2 cellular contexts compared by ENCODE assay signal in the genomic region with DNA sequence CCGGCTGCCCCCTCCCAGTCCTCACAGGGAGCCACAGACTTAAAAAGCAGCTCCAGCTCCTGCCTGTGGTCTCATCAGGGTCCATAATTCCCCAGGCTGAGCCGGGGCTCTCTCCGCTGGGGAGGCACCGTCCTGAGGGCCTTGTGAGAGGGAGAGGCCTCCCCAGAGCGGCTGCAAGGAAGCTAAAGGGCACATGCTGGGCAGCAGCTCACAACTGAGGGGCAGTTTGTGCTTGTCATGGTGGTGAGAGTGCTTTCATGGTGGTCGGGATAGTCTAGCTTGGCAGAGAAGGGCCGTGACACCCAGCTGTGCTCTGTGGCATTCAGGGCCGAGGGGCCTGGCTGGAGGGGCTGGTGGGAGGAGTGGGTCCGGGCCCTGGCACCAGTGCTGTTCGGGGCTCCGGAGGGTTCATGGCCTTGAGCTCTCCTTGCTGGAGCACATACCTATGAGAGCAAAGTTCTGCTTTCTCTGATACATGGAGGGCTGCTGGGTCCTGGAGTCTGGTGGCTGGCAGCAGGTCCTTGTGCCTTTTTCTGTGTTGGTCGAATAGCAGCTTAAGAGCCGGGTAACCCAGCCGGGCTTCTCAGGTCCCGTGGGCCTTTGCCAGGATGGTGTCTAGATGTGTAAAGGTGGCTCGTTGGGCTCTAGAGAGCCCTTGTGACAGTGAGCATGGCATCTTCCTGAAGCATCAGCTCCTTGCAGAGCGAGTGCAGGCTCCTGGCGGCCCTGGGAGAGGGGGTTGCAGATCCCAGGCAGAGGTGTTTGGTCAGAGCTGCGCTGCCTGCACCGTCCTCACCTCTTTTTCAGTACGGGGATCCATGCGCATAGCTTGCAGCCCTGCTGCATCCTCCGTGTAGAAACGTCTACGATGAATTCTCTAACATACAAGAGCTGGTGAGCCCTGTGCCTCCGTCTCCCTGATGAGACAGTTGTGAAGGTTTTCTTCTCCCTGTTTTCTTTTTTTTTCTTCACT.
TF ChIP-seq lines count a peak whose summit lies in the region.

No MANE protein-coding gene starts in this region.

TF ChIP-seq in GM23338, 12 proteins besides CTCF, POLR2A, EP300 and RAD21:
- no peak for TF ChIP-seq POLR2AphosphoS5 (IDR thresholded peaks at IDR 0.05; ENCODE audit: low read depth)
- no peak for TF ChIP-seq ZNF331 (CRISPR knock-in tag; IDR thresholded peaks at IDR 0.05; ENCODE audit: low read depth)
- no peak for TF ChIP-seq ZNF114 (CRISPR knock-in tag; IDR thresholded peaks at IDR 0.05)
- no peak for TF ChIP-seq EZH2phosphoT487 (IDR thresholded peaks at IDR 0.05; ENCODE audit: unreplicated experiment)
- TF ChIP-seq EZH2 (IDR thresholded peaks at IDR 0.05; ENCODE audit: low read depth, unreplicated experiment): no peak
- TF ChIP-seq, protein P1, sequence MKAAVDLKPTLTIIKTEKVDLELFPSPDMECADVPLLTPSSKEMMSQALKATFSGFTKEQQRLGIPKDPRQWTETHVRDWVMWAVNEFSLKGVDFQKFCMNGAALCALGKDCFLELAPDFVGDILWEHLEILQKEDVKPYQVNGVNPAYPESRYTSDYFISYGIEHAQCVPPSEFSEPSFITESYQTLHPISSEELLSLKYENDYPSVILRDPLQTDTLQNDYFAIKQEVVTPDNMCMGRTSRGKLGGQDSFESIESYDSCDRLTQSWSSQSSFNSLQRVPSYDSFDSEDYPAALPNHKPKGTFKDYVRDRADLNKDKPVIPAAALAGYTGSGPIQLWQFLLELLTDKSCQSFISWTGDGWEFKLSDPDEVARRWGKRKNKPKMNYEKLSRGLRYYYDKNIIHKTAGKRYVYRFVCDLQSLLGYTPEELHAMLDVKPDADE (IDR thresholded peaks at IDR 0.05): no peak
- TF ChIP-seq, protein P2, sequence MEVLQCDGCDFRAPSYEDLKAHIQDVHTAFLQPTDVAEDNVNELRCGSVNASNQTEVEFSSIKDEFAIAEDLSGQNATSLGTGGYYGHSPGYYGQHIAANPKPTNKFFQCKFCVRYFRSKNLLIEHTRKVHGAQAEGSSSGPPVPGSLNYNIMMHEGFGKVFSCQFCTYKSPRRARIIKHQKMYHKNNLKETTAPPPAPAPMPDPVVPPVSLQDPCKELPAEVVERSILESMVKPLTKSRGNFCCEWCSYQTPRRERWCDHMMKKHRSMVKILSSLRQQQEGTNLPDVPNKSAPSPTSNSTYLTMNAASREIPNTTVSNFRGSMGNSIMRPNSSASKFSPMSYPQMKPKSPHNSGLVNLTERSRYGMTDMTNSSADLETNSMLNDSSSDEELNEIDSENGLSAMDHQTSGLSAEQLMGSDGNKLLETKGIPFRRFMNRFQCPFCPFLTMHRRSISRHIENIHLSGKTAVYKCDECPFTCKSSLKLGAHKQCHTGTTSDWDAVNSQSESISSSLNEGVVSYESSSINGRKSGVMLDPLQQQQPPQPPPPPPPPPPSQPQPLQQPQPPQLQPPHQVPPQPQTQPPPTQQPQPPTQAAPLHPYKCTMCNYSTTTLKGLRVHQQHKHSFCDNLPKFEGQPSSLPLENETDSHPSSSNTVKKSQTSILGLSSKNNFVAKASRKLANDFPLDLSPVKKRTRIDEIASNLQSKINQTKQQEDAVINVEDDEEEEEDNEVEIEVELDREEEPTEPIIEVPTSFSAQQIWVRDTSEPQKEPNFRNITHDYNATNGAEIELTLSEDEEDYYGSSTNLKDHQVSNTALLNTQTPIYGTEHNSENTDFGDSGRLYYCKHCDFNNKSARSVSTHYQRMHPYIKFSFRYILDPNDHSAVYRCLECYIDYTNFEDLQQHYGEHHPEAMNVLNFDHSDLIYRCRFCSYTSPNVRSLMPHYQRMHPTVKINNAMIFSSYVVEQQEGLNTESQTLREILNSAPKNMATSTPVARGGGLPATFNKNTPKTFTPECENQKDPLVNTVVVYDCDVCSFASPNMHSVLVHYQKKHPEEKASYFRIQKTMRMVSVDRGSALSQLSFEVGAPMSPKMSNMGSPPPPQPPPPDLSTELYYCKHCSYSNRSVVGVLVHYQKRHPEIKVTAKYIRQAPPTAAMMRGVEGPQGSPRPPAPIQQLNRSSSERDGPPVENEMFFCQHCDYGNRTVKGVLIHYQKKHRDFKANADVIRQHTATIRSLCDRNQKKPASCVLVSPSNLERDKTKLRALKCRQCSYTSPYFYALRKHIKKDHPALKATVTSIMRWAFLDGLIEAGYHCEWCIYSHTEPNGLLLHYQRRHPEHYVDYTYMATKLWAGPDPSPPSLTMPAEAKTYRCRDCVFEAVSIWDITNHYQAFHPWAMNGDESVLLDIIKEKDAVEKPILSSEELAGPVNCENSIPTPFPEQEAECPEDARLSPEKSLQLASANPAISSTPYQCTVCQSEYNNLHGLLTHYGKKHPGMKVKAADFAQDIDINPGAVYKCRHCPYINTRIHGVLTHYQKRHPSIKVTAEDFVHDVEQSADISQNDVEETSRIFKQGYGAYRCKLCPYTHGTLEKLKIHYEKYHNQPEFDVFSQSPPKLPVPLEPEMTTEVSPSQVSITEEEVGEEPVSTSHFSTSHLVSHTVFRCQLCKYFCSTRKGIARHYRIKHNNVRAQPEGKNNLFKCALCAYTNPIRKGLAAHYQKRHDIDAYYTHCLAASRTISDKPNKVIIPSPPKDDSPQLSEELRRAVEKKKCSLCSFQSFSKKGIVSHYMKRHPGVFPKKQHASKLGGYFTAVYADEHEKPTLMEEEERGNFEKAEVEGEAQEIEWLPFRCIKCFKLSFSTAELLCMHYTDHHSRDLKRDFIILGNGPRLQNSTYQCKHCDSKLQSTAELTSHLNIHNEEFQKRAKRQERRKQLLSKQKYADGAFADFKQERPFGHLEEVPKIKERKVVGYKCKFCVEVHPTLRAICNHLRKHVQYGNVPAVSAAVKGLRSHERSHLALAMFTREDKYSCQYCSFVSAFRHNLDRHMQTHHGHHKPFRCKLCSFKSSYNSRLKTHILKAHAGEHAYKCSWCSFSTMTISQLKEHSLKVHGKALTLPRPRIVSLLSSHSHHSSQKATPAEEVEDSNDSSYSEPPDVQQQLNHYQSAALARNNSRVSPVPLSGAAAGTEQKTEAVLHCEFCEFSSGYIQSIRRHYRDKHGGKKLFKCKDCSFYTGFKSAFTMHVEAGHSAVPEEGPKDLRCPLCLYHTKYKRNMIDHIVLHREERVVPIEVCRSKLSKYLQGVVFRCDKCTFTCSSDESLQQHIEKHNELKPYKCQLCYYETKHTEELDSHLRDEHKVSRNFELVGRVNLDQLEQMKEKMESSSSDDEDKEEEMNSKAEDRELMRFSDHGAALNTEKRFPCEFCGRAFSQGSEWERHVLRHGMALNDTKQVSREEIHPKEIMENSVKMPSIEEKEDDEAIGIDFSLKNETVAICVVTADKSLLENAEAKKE (CRISPR knock-in tag; IDR thresholded peaks at IDR 0.05): no peak

TF ChIP-seq in K562, 482 proteins besides CTCF, POLR2A, EP300 and RAD21:
- no peak for TF ChIP-seq ZNF699 (CRISPR knock-in tag; IDR thresholded peaks at IDR 0.05; ENCODE audit: insufficient replicate concordance)
- no peak for TF ChIP-seq GABPB1 (CRISPR knock-in tag; IDR thresholded peaks at IDR 0.05)
- TF ChIP-seq ZC3H4 (CRISPR knock-in tag; IDR thresholded peaks at IDR 0.05; ENCODE audit: borderline replicate concordance): no peak
- TF ChIP-seq ZNF707 (CRISPR knock-in tag; conservative IDR thresholded peaks at IDR 0.05): no peak
- no peak for TF ChIP-seq DDX20 (tag; IDR thresholded peaks at IDR 0.05; ENCODE audit: low read depth)
- TF ChIP-seq CBFA2T2 (conservative IDR thresholded peaks at IDR 0.05): no peak
- no peak for TF ChIP-seq ZNF668 (CRISPR knock-in tag; IDR thresholded peaks at IDR 0.05)
- no peak for TF ChIP-seq FOSL1 (tag; conservative IDR thresholded peaks at IDR 0.05)
- no peak for TF ChIP-seq ZNF644 (tag; IDR thresholded peaks at IDR 0.05; ENCODE audit: low read depth)
- TF ChIP-seq SMARCA4 (IDR thresholded peaks at IDR 0.05): no peak
- TF ChIP-seq, protein P3, sequence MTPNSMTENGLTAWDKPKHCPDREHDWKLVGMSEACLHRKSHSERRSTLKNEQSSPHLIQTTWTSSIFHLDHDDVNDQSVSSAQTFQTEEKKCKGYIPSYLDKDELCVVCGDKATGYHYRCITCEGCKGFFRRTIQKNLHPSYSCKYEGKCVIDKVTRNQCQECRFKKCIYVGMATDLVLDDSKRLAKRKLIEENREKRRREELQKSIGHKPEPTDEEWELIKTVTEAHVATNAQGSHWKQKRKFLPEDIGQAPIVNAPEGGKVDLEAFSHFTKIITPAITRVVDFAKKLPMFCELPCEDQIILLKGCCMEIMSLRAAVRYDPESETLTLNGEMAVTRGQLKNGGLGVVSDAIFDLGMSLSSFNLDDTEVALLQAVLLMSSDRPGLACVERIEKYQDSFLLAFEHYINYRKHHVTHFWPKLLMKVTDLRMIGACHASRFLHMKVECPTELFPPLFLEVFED (CRISPR knock-in tag; conservative IDR thresholded peaks at IDR 0.05): no peak
- TF ChIP-seq, protein P4, sequence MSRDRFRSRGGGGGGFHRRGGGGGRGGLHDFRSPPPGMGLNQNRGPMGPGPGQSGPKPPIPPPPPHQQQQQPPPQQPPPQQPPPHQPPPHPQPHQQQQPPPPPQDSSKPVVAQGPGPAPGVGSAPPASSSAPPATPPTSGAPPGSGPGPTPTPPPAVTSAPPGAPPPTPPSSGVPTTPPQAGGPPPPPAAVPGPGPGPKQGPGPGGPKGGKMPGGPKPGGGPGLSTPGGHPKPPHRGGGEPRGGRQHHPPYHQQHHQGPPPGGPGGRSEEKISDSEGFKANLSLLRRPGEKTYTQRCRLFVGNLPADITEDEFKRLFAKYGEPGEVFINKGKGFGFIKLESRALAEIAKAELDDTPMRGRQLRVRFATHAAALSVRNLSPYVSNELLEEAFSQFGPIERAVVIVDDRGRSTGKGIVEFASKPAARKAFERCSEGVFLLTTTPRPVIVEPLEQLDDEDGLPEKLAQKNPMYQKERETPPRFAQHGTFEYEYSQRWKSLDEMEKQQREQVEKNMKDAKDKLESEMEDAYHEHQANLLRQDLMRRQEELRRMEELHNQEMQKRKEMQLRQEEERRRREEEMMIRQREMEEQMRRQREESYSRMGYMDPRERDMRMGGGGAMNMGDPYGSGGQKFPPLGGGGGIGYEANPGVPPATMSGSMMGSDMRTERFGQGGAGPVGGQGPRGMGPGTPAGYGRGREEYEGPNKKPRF (IDR thresholded peaks at IDR 0.05; ENCODE audit: low read depth, low read length): no peak
- no peak for TF ChIP-seq SIN3A (IDR thresholded peaks at IDR 0.05; ENCODE audit: borderline replicate concordance in 2 of 2, control insufficient read depth in 1 of 2, low read depth in 2 of 2, low read length in 2 of 2)
- no peak for TF ChIP-seq EZH2 (IDR thresholded peaks at IDR 0.05; ENCODE audit: borderline replicate concordance, low read depth, low read length)
- no peak for TF ChIP-seq NFIC (IDR thresholded peaks at IDR 0.05)
- TF ChIP-seq JUN (IDR thresholded peaks at IDR 0.05; ENCODE audit: borderline replicate concordance, low read depth, low read length): no peak
- no peak for TF ChIP-seq JUN (CRISPR knock-in tag; IDR thresholded peaks at IDR 0.05; ENCODE audit: borderline replicate concordance)
- TF ChIP-seq, protein P5, sequence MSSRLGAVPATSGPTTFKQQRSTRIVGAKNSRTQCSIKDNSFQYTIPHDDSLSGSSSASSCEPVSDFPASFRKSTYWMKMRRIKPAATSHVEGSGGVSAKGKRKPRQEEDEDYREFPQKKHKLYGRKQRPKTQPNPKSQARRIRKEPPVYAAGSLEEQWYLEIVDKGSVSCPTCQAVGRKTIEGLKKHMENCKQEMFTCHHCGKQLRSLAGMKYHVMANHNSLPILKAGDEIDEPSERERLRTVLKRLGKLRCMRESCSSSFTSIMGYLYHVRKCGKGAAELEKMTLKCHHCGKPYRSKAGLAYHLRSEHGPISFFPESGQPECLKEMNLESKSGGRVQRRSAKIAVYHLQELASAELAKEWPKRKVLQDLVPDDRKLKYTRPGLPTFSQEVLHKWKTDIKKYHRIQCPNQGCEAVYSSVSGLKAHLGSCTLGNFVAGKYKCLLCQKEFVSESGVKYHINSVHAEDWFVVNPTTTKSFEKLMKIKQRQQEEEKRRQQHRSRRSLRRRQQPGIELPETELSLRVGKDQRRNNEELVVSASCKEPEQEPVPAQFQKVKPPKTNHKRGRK (tag; IDR thresholded peaks at IDR 0.05): no peak
- TF ChIP-seq, protein P6, sequence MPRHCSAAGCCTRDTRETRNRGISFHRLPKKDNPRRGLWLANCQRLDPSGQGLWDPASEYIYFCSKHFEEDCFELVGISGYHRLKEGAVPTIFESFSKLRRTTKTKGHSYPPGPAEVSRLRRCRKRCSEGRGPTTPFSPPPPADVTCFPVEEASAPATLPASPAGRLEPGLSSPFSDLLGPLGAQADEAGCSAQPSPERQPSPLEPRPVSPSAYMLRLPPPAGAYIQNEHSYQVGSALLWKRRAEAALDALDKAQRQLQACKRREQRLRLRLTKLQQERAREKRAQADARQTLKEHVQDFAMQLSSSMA (CRISPR knock-in tag; IDR thresholded peaks at IDR 0.05): no peak
TF ChIP-seq in K562: peak in this region for 0.
